1 cellular context compared by ENCODE assay signal in genomic region chr15:71055461-71055860, GRCh38.
TF ChIP-seq lines count a peak whose summit lies in the region.

No MANE protein-coding gene starts in this region.

TF ChIP-seq in SK-N-SH, 30 proteins besides CTCF, POLR2A, EP300 and RAD21:
- TF ChIP-seq PBX3 (IDR thresholded peaks at IDR 0.05) (peak; percentile 18; the same call in 1 of the 2 replicates), FOSL2 (IDR thresholded peaks at IDR 0.05; ENCODE audit: borderline replicate concordance, low read depth) (peak; percentile 21; the same call in 1 of the 2 replicates), TCF12 (IDR thresholded peaks at IDR 0.05) (peak; percentile 19; the same call in 1 of the 2 replicates), EZH2phosphoT487 (IDR thresholded peaks at IDR 0.05; ENCODE audit: borderline replicate concordance, low read depth) (no peak), NFIC (IDR thresholded peaks at IDR 0.05; ENCODE audit: borderline replicate concordance) (no peak)
